8 cellular contexts compared by ENCODE assay signal in the genomic region with DNA sequence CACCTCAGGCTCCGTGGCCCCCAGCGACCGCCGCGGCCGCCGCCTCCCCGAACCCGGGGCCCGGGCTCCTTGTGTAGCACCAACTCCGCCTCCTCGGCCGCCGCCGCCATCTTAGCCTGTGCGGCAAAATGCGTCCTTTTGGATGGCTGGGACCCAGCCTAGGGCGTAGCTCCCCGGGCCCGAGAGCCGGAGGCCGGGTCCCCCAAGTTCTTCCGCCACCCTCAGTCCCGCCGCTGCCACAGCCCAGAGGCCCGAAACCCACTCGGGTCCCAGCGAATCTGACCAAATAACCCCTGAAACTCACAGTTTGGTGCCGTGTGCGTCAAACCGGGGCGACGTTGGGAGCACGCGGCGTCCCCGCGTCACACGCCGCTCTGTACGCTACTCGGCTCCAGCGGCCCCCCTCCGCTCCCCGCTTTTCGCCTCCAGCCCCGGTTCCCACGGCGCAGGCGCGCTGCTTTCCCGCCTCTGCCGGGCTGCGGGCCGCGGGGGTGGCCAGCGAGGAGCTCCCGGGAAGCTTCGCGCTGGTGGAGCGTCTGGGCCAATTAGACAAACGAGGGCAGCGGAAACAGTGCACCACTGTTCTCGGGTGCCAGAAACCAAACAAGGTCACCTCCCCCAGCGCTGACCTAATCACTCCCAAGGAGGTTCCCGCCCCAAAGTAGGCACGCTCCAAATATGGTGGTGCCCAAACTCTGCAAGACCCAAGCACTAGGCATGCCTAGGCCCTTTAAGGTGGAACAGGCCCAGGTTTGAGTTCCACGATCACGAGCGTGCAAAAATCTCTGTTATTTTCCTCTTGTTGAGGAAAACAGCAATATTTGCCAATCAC. TPM values are rescaled to one million over a fixed set of nuclear protein-coding genes. Genes with fewer than 3 reads are reported as not detected.
DNase-seq lines count a peak whose midpoint lies in the region; ATAC-seq and TF ChIP-seq lines count a peak whose summit lies in the region.

Gene ZNF644, minus strand, starts transcription at position 350 of the 832 bp plus-strand sequence. CDS start 39,682 bp downstream, outside the sequence.

- H3K9ac ChIP-seq in H9 (ENCODE audit: extremely low read depth, insufficient read length, low read length), result peak within 1 kb of the TSS; percentile 96

- H4K91ac ChIP-seq in H9 (ENCODE audit: insufficient read length, low read depth, low read length), result peak within 1 kb of the TSS; percentile 88

- peaks cover 3% of the 10 kb centered on the region for H3K23me2 ChIP-seq in H9 (ENCODE audit: insufficient read length, low read depth, low read length, poor library complexity, severe bottlenecking)

- peak; percentile 88 for ATAC-seq in stimulated activated naive CD8-positive, alpha-beta T cell treated with anti-CD3 and anti-CD28 coated beads, Interleukin-15, amount 100 ng/mL, for 72 hours

- H3K56ac ChIP-seq in H9 (ENCODE audit: insufficient read length, low read depth, low read length), result peak within 1 kb of the TSS; percentile 89

- no peaks in the 10 kb centered on the region for H3K4me1 ChIP-seq in H9 (ENCODE audit: insufficient read depth, low read length)

- peak within 1 kb of the TSS; percentile 100 for H3K18ac ChIP-seq in H9 (ENCODE audit: insufficient read length, low read depth, low read length)

- H3K36me3 Mint-ChIP-seq in H9 (ENCODE audit: insufficient read depth in 1 of 3, low read depth in 3 of 3), result peaks cover 30 to 42% (median 37%) of the 10 kb centered on the region in 3 experiments
- peaks cover 40% of the 10 kb centered on the region for H3K36me3 Mint-ChIP-seq in nephron progenitor cell (ENCODE audit: low read depth)

- H3K27me3 Mint-ChIP-seq in H9 (ENCODE audit: low read depth) (no peaks in the 10 kb centered on the region), nephron progenitor cell (ENCODE audit: low read depth, poor library complexity) (peaks cover 8% of the 10 kb centered on the region)
- no peaks in the 10 kb centered on the region for H3K27me3 Mint-ChIP-seq in stimulated activated naive CD8-positive, alpha-beta T cell treated with anti-CD3 and anti-CD28 coated beads, Interleukin-15, amount 100 ng/mL, for 72 hours

- peak within 1 kb of the TSS; percentile 98 for H3K27ac ChIP-seq in H9 (ENCODE audit: insufficient read length, low read depth, low read length)

- peak within 1 kb of the TSS; percentile 80 for H3K4me2 ChIP-seq in H9 (ENCODE audit: insufficient read depth, insufficient read length, low read length)

- in situ Hi-C loops in G401 (cut with HindIII; ENCODE audit: low sequenced_read_pairs), result no loop called here

- TF ChIP-seq CTCF in H9 (conservative IDR thresholded peaks at IDR 0.05) (no peak), nephron progenitor cell (IDR thresholded peaks at IDR 0.05) (no peak)

- H3K4me3 Mint-ChIP-seq in H9, result peak within 1 kb of the TSS; percentile 96 to 97
- H3K4me3 Mint-ChIP-seq in nephron progenitor cell, result peak within 1 kb of the TSS; percentile 99
- peak within 1 kb of the TSS; percentile 89 to 95 for H3K4me3 Mint-ChIP-seq in stimulated activated naive CD8-positive, alpha-beta T cell treated with anti-CD3 and anti-CD28 coated beads, Interleukin-15, amount 100 ng/mL, for 72 hours

- H4K8ac ChIP-seq in H9 (replicated peaks; ENCODE audit: insufficient read length, low read depth, low read length), result peak within 1 kb of the TSS; percentile 63

- peak within 1 kb of the TSS; percentile 100 for H2BK120ac ChIP-seq in H9 (ENCODE audit: low read depth, low read length, poor library complexity, severe bottlenecking)

- H2AFZ ChIP-seq in H9 (ENCODE audit: low read length), result peak within 1 kb of the TSS; percentile 25

- peak; percentile 91 for DNase-seq in G401 (ENCODE audit: low spot score)
- DNase-seq in H9, result peak; percentile 89
- DNase-seq in M059J (ENCODE audit: low read depth), result peak; percentile 96
- DNase-seq in SHP77 treated with DMSO at 0.1 percent for 48 hours (lab: John Stamatoyannopoulos, UW), result peak; percentile 79
- DNase-seq in activated effector memory CD4-positive, alpha-beta T cell treated with anti-CD3 and anti-CD28 coated beads, Interleukin-2, amount 50 U/mL, for 16 hours, result peak; percentile 96
- DNase-seq in fibroblast of the conjunctiva (ENCODE audit: low read depth), result peak; percentile 86
- peak; percentile 84 for DNase-seq in nephron progenitor cell
- DNase-seq in stimulated activated naive CD8-positive, alpha-beta T cell treated with anti-CD3 and anti-CD28 coated beads, Interleukin-15, amount 100 ng/mL, for 72 hours, result peak; percentile 94 to 96

- peak within 1 kb of the TSS; percentile 78 for H4K5ac ChIP-seq in H9 (ENCODE audit: insufficient read length, low read depth, low read length)

- H4K20me1 ChIP-seq in H9 (ENCODE audit: control insufficient read depth, insufficient read depth, insufficient read length), result no peaks in the 10 kb centered on the region

- H2BK5ac ChIP-seq in H9 (ENCODE audit: insufficient read length, low read length), result peak within 1 kb of the TSS; percentile 95

- peak within 1 kb of the TSS; percentile 90 for H3T11ph ChIP-seq in H9 (ENCODE audit: low read length)

- peaks cover 3% of the 10 kb centered on the region for H3K79me1 ChIP-seq in H9 (ENCODE audit: insufficient read depth, low read depth, low read length, poor library complexity, severe bottlenecking)

- H2AK5ac ChIP-seq in H9 (ENCODE audit: insufficient read length, low read length), result no peak within 1 kb of the TSS

- no peak within 1 kb of the TSS for H3K23ac ChIP-seq in H9 (ENCODE audit: insufficient read length, low read depth, low read length)

- no CpG with 5 or more reads among the region's 70 CpGs for WGBS in H9 (ENCODE audit: extremely low coverage, insufficient read length, low lambda C conversion rate)

- peak within 1 kb of the TSS; percentile 100 for H3K14ac ChIP-seq in H9 (ENCODE audit: insufficient read depth, low read length)

- no peak within 1 kb of the TSS for H2BK20ac ChIP-seq in H9 (ENCODE audit: low read depth, low read length, poor library complexity, severe bottlenecking)

- H3K4me1 Mint-ChIP-seq in H9 (peaks cover 37 to 45% of the 10 kb centered on the region in 2 experiments), nephron progenitor cell (peaks cover 25% of the 10 kb centered on the region)
- peaks cover 56% of the 10 kb centered on the region for H3K4me1 Mint-ChIP-seq in stimulated activated naive CD8-positive, alpha-beta T cell treated with anti-CD3 and anti-CD28 coated beads, Interleukin-15, amount 100 ng/mL, for 72 hours

- peak within 1 kb of the TSS; percentile 98; the same call in 1 of the 2 replicates for H3K4ac ChIP-seq in H9 (ENCODE audit: low read depth, low read length)

- peak within 1 kb of the TSS; percentile 46 for H2BK12ac ChIP-seq in H9 (ENCODE audit: insufficient read length, low read depth, low read length)

- H3K9me3 Mint-ChIP-seq in H9, result peaks cover 9 to 11% of the 10 kb centered on the region in 2 experiments
- peaks cover 17% of the 10 kb centered on the region for H3K9me3 Mint-ChIP-seq in nephron progenitor cell
- no peaks in the 10 kb centered on the region for H3K9me3 Mint-ChIP-seq in stimulated activated naive CD8-positive, alpha-beta T cell treated with anti-CD3 and anti-CD28 coated beads, Interleukin-15, amount 100 ng/mL, for 72 hours

- no peak within 1 kb of the TSS for H2BK15ac ChIP-seq in H9 (ENCODE audit: low read depth, low read length)

- no peaks in the 10 kb centered on the region for H3K27me3 ChIP-seq in H9 (ENCODE audit: insufficient read depth, low read length)

- H3K9me3 ChIP-seq in H9 (ENCODE audit: control insufficient read depth, low read depth, low read length), result no peaks in the 10 kb centered on the region

- H3K79me2 ChIP-seq in H9 (ENCODE audit: insufficient read depth, low read length), result peaks cover 26% of the 10 kb centered on the region; the same call in 1 of the 2 replicates

- H3K27ac Mint-ChIP-seq in H9, result peak within 1 kb of the TSS; percentile 100
- peak within 1 kb of the TSS; percentile 100 for H3K27ac Mint-ChIP-seq in nephron progenitor cell
- H3K27ac Mint-ChIP-seq in stimulated activated naive CD8-positive, alpha-beta T cell treated with anti-CD3 and anti-CD28 coated beads, Interleukin-15, amount 100 ng/mL, for 72 hours, result peak within 1 kb of the TSS; percentile 99 to 100

RNA-seq across cellular contexts. Expression of gene ZNF644, which starts in this region (rescaled TPM):
- total RNA-seq in G401 (2014; rRNA removed; shearing (Covaris generic)), result 45.4 and 76.0 TPM in 2 replicates
- total RNA-seq in H9 (2021), result 78.9 and 80.7 TPM in 2 replicates
- total RNA-seq in M059J (2014; rRNA removed; shearing (Covaris generic)), result 37.3 and 46.9 TPM in 2 replicates

Comparison
In these comparisons a context has a peak if more than half of its experiments do, and no peak if none do; other contexts are left out.
1. Peak in every context shown above with its lines: DNase-seq, ATAC-seq and H3K27ac ChIP-seq.